Comparison of ENCODE assay signal across 8 cellular contexts in the genomic region with DNA sequence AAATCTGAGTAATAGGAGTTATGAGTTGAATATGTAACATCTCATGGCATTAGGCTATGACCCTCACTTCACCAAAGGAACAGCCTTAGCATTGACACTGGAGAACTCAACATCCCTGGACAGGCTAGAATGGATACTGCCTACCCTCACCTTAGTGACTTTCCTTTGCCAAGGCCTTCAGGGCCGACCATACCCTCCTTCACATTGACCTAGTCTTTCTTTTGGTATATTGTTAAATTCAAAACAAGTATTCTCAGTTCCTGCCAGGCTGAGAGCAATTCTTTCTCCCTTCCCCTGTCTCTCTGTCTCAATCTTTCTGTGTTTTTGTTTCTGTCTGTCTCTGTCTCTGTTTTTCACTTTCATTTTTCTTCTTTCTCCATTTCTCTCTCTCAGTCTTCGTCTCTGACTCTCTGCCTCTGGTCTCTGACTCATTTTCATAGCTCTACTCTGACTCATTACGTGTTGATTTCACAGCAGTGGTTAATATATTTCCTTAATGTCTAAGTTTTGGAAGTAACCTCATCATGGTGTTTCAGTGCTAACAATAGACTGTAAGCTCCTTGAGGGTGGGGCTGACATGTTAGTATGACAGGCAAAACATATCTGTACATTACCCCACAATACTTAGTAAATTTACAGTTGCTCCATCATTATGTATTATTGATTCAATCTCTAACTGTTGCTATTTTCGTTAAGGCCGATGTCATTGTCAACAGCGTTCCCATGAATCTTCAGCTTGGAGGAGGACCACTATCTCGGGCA. TPM values are rescaled to one million over a fixed set of nuclear protein-coding genes. Genes with fewer than 3 reads are reported as not detected.
DNase-seq lines count a peak whose midpoint lies in the region; ATAC-seq lines count a peak whose summit lies in the region.

No MANE protein-coding gene starts in this region.

- H3K27me3 Mint-ChIP-seq in central memory CD8-positive, alpha-beta T cell: no peaks in the 10 kb centered on the region

- no peak for DNase-seq in activated CD4-positive, CD25-positive, alpha-beta regulatory T cell (lab: John Stamatoyannopoulos, UW)
- peak; percentile 89 for DNase-seq in MV-4-11 (lab: John Stamatoyannopoulos, UW)
- no peak for DNase-seq in central memory CD8-positive, alpha-beta T cell (ENCODE audit: low spot score in 2 of 2)
- no peak for DNase-seq in SK-N-DZ (ENCODE audit: low spot score)
- no peak for DNase-seq in epidermal melanocyte (ENCODE audit: insufficient read length, low spot score)
- no peak for DNase-seq in AML-193 (lab: John Stamatoyannopoulos, UW)

- peaks cover 33% of the 10 kb centered on the region for H3K36me3 Mint-ChIP-seq in central memory CD8-positive, alpha-beta T cell (ENCODE audit: insufficient read depth)

- H3K27ac Mint-ChIP-seq in central memory CD8-positive, alpha-beta T cell (ENCODE audit: low read depth): peak overlapping the region; percentile 92

- peak; percentile 94 to 96 for ATAC-seq in activated CD4-positive, CD25-positive, alpha-beta regulatory T cell treated with anti-CD3 and anti-CD28 coated beads, Interleukin-2, amount 50 U/mL, for 24 hours
- ATAC-seq in HG02571 (IDR thresholded peaks at IDR 0.05; ENCODE audit: unreplicated experiment): peak; percentile 93
- peak; percentile 90 for ATAC-seq in central memory CD8-positive, alpha-beta T cell (replicated peaks; ENCODE audit: extremely low read depth, poor library complexity, severe bottlenecking)

- no peaks in the 10 kb centered on the region for H3K9me3 Mint-ChIP-seq in central memory CD8-positive, alpha-beta T cell

- H3K4me3 Mint-ChIP-seq in central memory CD8-positive, alpha-beta T cell: peak overlapping the region; percentile 3

- peaks cover 7% of the 10 kb centered on the region for H3K4me1 Mint-ChIP-seq in central memory CD8-positive, alpha-beta T cell

RNA-seq across cellular contexts. Expression of a gene that starts 32.5 kb away (rescaled TPM):
- not detected in 2 replicates for polyA plus RNA-seq in SK-N-DZ (2014; cell fraction: cytosol; rRNA removed)
- not detected in 2 replicates for polyA plus RNA-seq in SK-N-DZ (2014; cell fraction: nucleus; rRNA removed)

RNA-seq across cellular contexts. Expression of a gene that starts 45.8 kb away (rescaled TPM):
- polyA plus RNA-seq in SK-N-DZ (2014; cell fraction: cytosol; rRNA removed): 0.86 and 1.8 TPM in 2 replicates
- polyA plus RNA-seq in SK-N-DZ (2014; cell fraction: nucleus; rRNA removed): 0.46 and 0.74 TPM in 2 replicates

RNA-seq across cellular contexts. Expression of a gene that starts 45.9 kb away (rescaled TPM):
- polyA plus RNA-seq in SK-N-DZ (2014; cell fraction: cytosol; rRNA removed): 3.2 and 3.5 TPM in 2 replicates
- polyA plus RNA-seq in SK-N-DZ (2014; cell fraction: nucleus; rRNA removed): 3.5 and 3.7 TPM in 2 replicates
